In genomic region chr7:140458191-140458590, GRCh38 we compare ENCODE assay signal across 27 cellular contexts. TPM values are rescaled to one million over a fixed set of nuclear protein-coding genes. Genes with fewer than 3 reads are reported as not detected.
"Had no signal": no experiment of that assay in that cellular context is flagged by ENCODE, and none has a peak within 500 bp of the region (broad histone marks: within the 10 kb centered on the region; RNA-seq: fewer than 3 reads in every experiment).

No MANE protein-coding gene starts in this region.

- H3K27me3 Mint-ChIP-seq: activated B cell treated with CpG ODN at 0.5 μM for 24 hours; activated naive CD4-positive, alpha-beta T cell treated with anti-CD3 and anti-CD28 coated beads, Interleukin-2, amount 10 ng/mL, durations not matched to agents 7 days and 5 days; effector memory CD8-positive, alpha-beta T cell; naive B cell; stimulated activated memory B cell treated with anti-CD40 and anti-IgM and Interleukin-4, amounts not matched to agents 10 μg/mL and 1 μg/mL and 100 μg/mL, for 72 hours had no signal

- H3K4me1 ChIP-seq: esophagus muscularis mucosa, gastrocnemius medialis, sigmoid colon had no signal

- H3K27ac ChIP-seq: dorsolateral prefrontal cortex, esophagus muscularis mucosa, gastrocnemius medialis, heart left ventricle, sigmoid colon, thoracic aorta, upper lobe of left lung had no signal

- H3K27me3 ChIP-seq: dorsolateral prefrontal cortex, esophagus muscularis mucosa, gastrocnemius medialis, heart left ventricle, sigmoid colon, upper lobe of left lung had no signal

- H3K4me2 ChIP-seq: smooth muscle cell had no signal

- H3K9me3 ChIP-seq: esophagus muscularis mucosa, gastrocnemius medialis, heart left ventricle, sigmoid colon, thoracic aorta, upper lobe of left lung had no signal

- H3K4me3 ChIP-seq: dorsolateral prefrontal cortex, esophagus muscularis mucosa, gastrocnemius medialis, heart left ventricle, sigmoid colon, smooth muscle cell, thoracic aorta, upper lobe of left lung had no signal

- ATAC-seq: effector memory CD8-positive, alpha-beta T cell; gastrocnemius medialis; heart left ventricle; left cardiac atrium; stimulated activated memory B cell treated with anti-CD40 and anti-IgM and Interleukin-4, amounts not matched to agents 10 μg/mL and 1 μg/mL and 100 μg/mL, for 72 hours had no signal

- DNase-seq: activated B cell treated with CpG ODN at 0.5 μM for 24 hours; activated CD4-positive, alpha-beta T cell treated with anti-CD3 and anti-CD28 coated beads for 4 hours; activated effector memory CD4-positive, alpha-beta T cell treated with anti-CD3 and anti-CD28 coated beads, Interleukin-2, amount 50 U/mL, for 16 hours; activated naive CD4-positive, alpha-beta T cell treated with anti-CD3 and anti-CD28 coated beads, Interleukin-2, amount 10 ng/mL, durations not matched to agents 7 days and 5 days; activated T-cell treated with anti-CD3 and anti-CD28 coated beads, Interleukin-2, amount 50 U/mL, for 48 hours; central memory CD4-positive, alpha-beta T cell; dorsolateral prefrontal cortex; effector memory CD8-positive, alpha-beta T cell; gastrocnemius medialis; heart left ventricle; islet precursor cell; left cardiac atrium; mesenchymal stem cell; naive B cell; stimulated activated CD4-positive, alpha-beta T cell treated with anti-CD3 and anti-CD28 coated beads, Interleukin-15, amount 100 ng/mL, for 24 hours; T1000; upper lobe of left lung had no signal

- H3K9me3 Mint-ChIP-seq: activated B cell treated with CpG ODN at 0.5 μM for 24 hours; activated naive CD4-positive, alpha-beta T cell treated with anti-CD3 and anti-CD28 coated beads, Interleukin-2, amount 10 ng/mL, durations not matched to agents 7 days and 5 days; effector memory CD8-positive, alpha-beta T cell; naive B cell; stimulated activated memory B cell treated with anti-CD40 and anti-IgM and Interleukin-4, amounts not matched to agents 10 μg/mL and 1 μg/mL and 100 μg/mL, for 72 hours; T-helper 1 cell treated with Interleukin-12 subunit alpha and Interleukin-12 subunit beta and Interleukin-4 antibody, amounts not matched to agents 30 μg/mL and 1 μg/mL, for 36 hours had no signal

- H3K27ac Mint-ChIP-seq: activated B cell treated with CpG ODN at 0.5 μM for 24 hours; activated naive CD4-positive, alpha-beta T cell treated with anti-CD3 and anti-CD28 coated beads, Interleukin-2, amount 10 ng/mL, durations not matched to agents 7 days and 5 days; naive B cell; stimulated activated memory B cell treated with anti-CD40 and anti-IgM and Interleukin-4, amounts not matched to agents 10 μg/mL and 1 μg/mL and 100 μg/mL, for 72 hours; T-helper 1 cell treated with Interleukin-12 subunit alpha and Interleukin-12 subunit beta and Interleukin-4 antibody, amounts not matched to agents 30 μg/mL and 1 μg/mL, for 36 hours had no signal

- H3K4me1 Mint-ChIP-seq: activated B cell treated with CpG ODN at 0.5 μM for 24 hours had no signal

- H3K4me3 Mint-ChIP-seq: activated B cell treated with CpG ODN at 0.5 μM for 24 hours; activated naive CD4-positive, alpha-beta T cell treated with anti-CD3 and anti-CD28 coated beads, Interleukin-2, amount 10 ng/mL, durations not matched to agents 7 days and 5 days; effector memory CD8-positive, alpha-beta T cell; naive B cell; stimulated activated memory B cell treated with anti-CD40 and anti-IgM and Interleukin-4, amounts not matched to agents 10 μg/mL and 1 μg/mL and 100 μg/mL, for 72 hours; T-helper 1 cell treated with Interleukin-12 subunit alpha and Interleukin-12 subunit beta and Interleukin-4 antibody, amounts not matched to agents 30 μg/mL and 1 μg/mL, for 36 hours had no signal

RNA-seq across cellular contexts. Expression of gene RAB19, which starts 54.3 kb away (rescaled TPM):
- total RNA-seq: aorta, esophagus muscularis mucosa, gastrocnemius medialis, heart left ventricle, left cardiac atrium, osteoblast, posterior vena cava, sigmoid colon, SK-MEL-5, smooth muscle cell, thoracic aorta had no signal
